In genomic region chr22:41910599-41911291, GRCh38 we compare ENCODE assay signal across 10 cellular contexts. TPM values are rescaled to one million over a fixed set of nuclear protein-coding genes. Genes with fewer than 3 reads are reported as not detected.
DNase-seq lines count a peak whose midpoint lies in the region; ATAC-seq and TF ChIP-seq lines count a peak whose summit lies in the region.
"Had no signal": no experiment of that assay in that cellular context is flagged by ENCODE, and none has a peak within 500 bp of the region (broad histone marks: within the 10 kb centered on the region; RNA-seq: fewer than 3 reads in every experiment).

No MANE protein-coding gene starts in this region.

- H3K36me3 Mint-ChIP-seq in stimulated activated effector memory CD8-positive, alpha-beta T cell treated with anti-CD3 and anti-CD28 coated beads, Interleukin-12 subunit alpha, Interleukin-12 subunit beta, amount 100 ng/mL, for 72 hours = peaks cover 59% of the 10 kb centered on the region

- H3K9me3 ChIP-seq in adrenal gland (replicated peaks in 1 of 3) (no peaks in the 10 kb centered on the region), iPS-18c (ENCODE audit: control insufficient read depth, insufficient read depth, low read length) (peaks cover 2% of the 10 kb centered on the region)

- peaks cover 24 to 42% of the 10 kb centered on the region in 2 donors for H3K4me1 ChIP-seq in adrenal gland (replicated peaks in 1 of 2)

- intact Hi-C loops in adrenal gland (cut with DNase I) = no loop called here

- H3K4me3 Mint-ChIP-seq in stimulated activated effector memory CD8-positive, alpha-beta T cell treated with anti-CD3 and anti-CD28 coated beads, Interleukin-12 subunit alpha, Interleukin-12 subunit beta, amount 100 ng/mL, for 72 hours = peak overlapping the region; percentile 61

- peak; percentile 43 for ATAC-seq in stimulated activated effector memory CD8-positive, alpha-beta T cell treated with anti-CD3 and anti-CD28 coated beads, Interleukin-12 subunit alpha, Interleukin-12 subunit beta, amount 100 ng/mL, for 72 hours

- H3K36me3 ChIP-seq in adrenal gland (replicated peaks in 1 of 2) = peaks cover 0 to 9% of the 10 kb centered on the region in 2 donors

- peaks cover 54% of the 10 kb centered on the region for H3K4me1 Mint-ChIP-seq in stimulated activated effector memory CD8-positive, alpha-beta T cell treated with anti-CD3 and anti-CD28 coated beads, Interleukin-12 subunit alpha, Interleukin-12 subunit beta, amount 100 ng/mL, for 72 hours

- CTCF ChIA-PET in GM10248 (lab: Yijun Ruan, JAX) = interaction anchor here (7.4 kb wide), 1 partner anchor 14 kb away, joined by 46 read pairs; the partner anchor contains the start of gene TNFRSF13C

- no peak for TF ChIP-seq POLR2A in adrenal gland (IDR thresholded peaks at IDR 0.05)

- peak overlapping the region in 1 of 4 donors; percentile 49 for H3K4me3 ChIP-seq in adrenal gland
- peak overlapping the region; percentile 34; the same call in 1 of the 2 replicates for H3K4me3 ChIP-seq in iPS-18c (ENCODE audit: insufficient read depth, low read depth, low read length)
- H3K4me3 ChIP-seq: PC-9 had no signal

- DNase-seq in DMS 273 (lab: John Stamatoyannopoulos, UW; ENCODE audit: unreplicated experiment) (peak; percentile 55), DMS 273 treated with DMSO at 0.1 percent for 48 hours (lab: John Stamatoyannopoulos, UW) (no peak), adrenal gland (peak in 6 of 7 donors; percentile 68 to 76 (median 72)), NCI-H1417 (lab: John Stamatoyannopoulos, UW) (no peak), GM10248 (ENCODE audit: extremely low spot score) (no peak), NCI-H774 (lab: John Stamatoyannopoulos, UW) (no peak)
- no peak for DNase-seq in stimulated activated effector memory CD8-positive, alpha-beta T cell treated with anti-CD3 and anti-CD28 coated beads, Interleukin-12 subunit alpha, Interleukin-12 subunit beta, amount 100 ng/mL, for 72 hours (ENCODE audit: low spot score in 2 of 2)

- no peak overlapping the region for H3K27ac Mint-ChIP-seq in stimulated activated effector memory CD8-positive, alpha-beta T cell treated with anti-CD3 and anti-CD28 coated beads, Interleukin-12 subunit alpha, Interleukin-12 subunit beta, amount 100 ng/mL, for 72 hours

- no peaks in the 10 kb centered on the region for H3K9me3 Mint-ChIP-seq in stimulated activated effector memory CD8-positive, alpha-beta T cell treated with anti-CD3 and anti-CD28 coated beads, Interleukin-12 subunit alpha, Interleukin-12 subunit beta, amount 100 ng/mL, for 72 hours

- H3K27ac ChIP-seq in adrenal gland = peak overlapping the region in 4 of 5 donors; percentile 18 to 73 (median 62)
- H3K27ac ChIP-seq: 22Rv1, PC-9 had no signal

- WGBS in adrenal gland, 4 donors = 8 to 60% (median 18%) methylated on average over 1 to 61 of the region's 61 CpGs

- POLR2A ChIA-PET in GM10248 (lab: Yijun Ruan, JAX) = interaction anchor here (0.8 to 1.3 kb wide), 3 partner anchors 9 to 49 kb away, joined by 3 to 4 read pairs (median 4); no protein-coding TSS in a partner anchor

- TF ChIP-seq CTCF in adrenal gland (IDR thresholded peaks at IDR 0.05) = no peak
- no peak for TF ChIP-seq CTCF in GM10248 (IDR thresholded peaks at IDR 0.05; ENCODE audit: control extremely low read depth, extremely low read depth, low read depth, missing control alignments)

- H3K27me3 ChIP-seq in adrenal gland = peaks cover 12% of the 10 kb centered on the region

RNA-seq across cellular contexts. Expression of gene SHISA8, which starts 4.1 kb away (rescaled TPM):
- total RNA-seq in adrenal gland = 10 to 100 TPM; 15.1 to 55.5 (median 20.6) TPM
- polyA plus RNA-seq in adrenal gland = 10 to 100 TPM in 1 of 3 donors, 1 to 10 TPM in 2; 1.4 to 10.8 (median 5.1) TPM

RNA-seq across cellular contexts. Expression of gene TNFRSF13C, which starts 15.9 kb away (rescaled TPM):
- total RNA-seq in adrenal gland = 1 to 10 TPM in 5 of 8 donors, under 1 TPM in 3; 0.36 to 3.2 (median 1.4) TPM
- under 1 TPM; 0.24 to 0.35 (median 0.24) TPM for polyA plus RNA-seq in adrenal gland

RNA-seq across cellular contexts. Expression of gene CENPM, which starts 36.2 kb away (rescaled TPM):
- total RNA-seq in adrenal gland = 1 to 10 TPM in 6 of 8 donors, under 1 TPM in 1, not detected in 1; 0.88 to 4.2 (median 1.7) TPM
- 1 to 10 TPM in 2 of 3 donors, under 1 TPM in 1; 0.92 to 2.1 (median 1.4) TPM for polyA plus RNA-seq in adrenal gland

RNA-seq across cellular contexts. Expression of gene SEPTIN3, which starts 58.5 kb away (rescaled TPM):
- 1 to 10 TPM in 3 of 8 donors, under 1 TPM in 3, not detected in 2; 0.14 to 4.7 (median 0.98) TPM for total RNA-seq in adrenal gland
- 1 to 10 TPM; 1.5 to 7.4 (median 6.4) TPM for polyA plus RNA-seq in adrenal gland

Comparison
In these comparisons a context has a peak if more than half of its experiments do, and no peak if none do; other contexts are left out.
1. DNase-seq: peak in DMS 273 (single experiment) and adrenal gland (6 of 7); none in DMS 273 treated with DMSO at 0.1 percent for 48 hours (single experiment), stimulated activated effector memory CD8-positive, alpha-beta T cell treated with anti-CD3 and anti-CD28 coated beads, Interleukin-12 subunit alpha, Interleukin-12 subunit beta, amount 100 ng/mL, for 72 hours (0 of 2), NCI-H1417 (0 of 3), GM10248 (single experiment) and NCI-H774 (single experiment).